Comparison of ENCODE assay signal across 1 cellular context in genomic region chr5:158895573-158895972, GRCh38.
TF ChIP-seq lines count a peak whose summit lies in the region.

No MANE protein-coding gene starts in this region.

TF ChIP-seq in GM23338, 12 proteins besides CTCF, POLR2A, EP300 and RAD21 (continued from another document):
- no peak for TF ChIP-seq REST (IDR thresholded peaks at IDR 0.05; ENCODE audit: unreplicated experiment)
TF ChIP-seq in GM23338: peak in this region for 0.
